In genomic region chr11:104858882-104859735, GRCh38 we compare ENCODE assay signal across 12 cellular contexts. TPM values are rescaled to one million over a fixed set of nuclear protein-coding genes. Genes with fewer than 3 reads are reported as not detected.
A peak's percentile ranks its signal among the peaks of the same experiment; 100 is the strongest.
DNase-seq lines count a peak whose midpoint lies in the region; ATAC-seq, FAIRE-seq and TF ChIP-seq lines count a peak whose summit lies in the region.
"Had no signal": no experiment of that assay in that cellular context is flagged by ENCODE, and none has a peak within 500 bp of the region (broad histone marks: within the 10 kb centered on the region; RNA-seq: fewer than 3 reads in every experiment).

No MANE protein-coding gene starts in this region.

- H4K20me1 ChIP-seq in osteoblast (ENCODE audit: insufficient read depth, low read length) = no peaks in the 10 kb centered on the region

- no peaks in the 10 kb centered on the region for H3K36me3 ChIP-seq in osteoblast (ENCODE audit: insufficient read depth, low read length)
- H3K36me3 ChIP-seq: HAP-1, MG63 had no signal

- peaks cover 20 to 23% of the 10 kb centered on the region in 2 donors for H3K4me1 Mint-ChIP-seq in immature natural killer cell

- H3K4me1 ChIP-seq in osteoblast (ENCODE audit: insufficient read depth, low read length) = no peaks in the 10 kb centered on the region
- H3K4me1 ChIP-seq: HAP-1 had no signal

- H3K9me3 ChIP-seq in osteoblast (ENCODE audit: low read depth, low read length) = no peaks in the 10 kb centered on the region
- H3K9me3 ChIP-seq: HAP-1, MG63 had no signal

- H3K27me3 Mint-ChIP-seq in immature natural killer cell (ENCODE audit: low read depth in 3 of 3) = peaks cover 0 to 3% (median 0%) of the 10 kb centered on the region in 3 donors

- H3K79me2 ChIP-seq in osteoblast (ENCODE audit: insufficient read depth, low read length) = no peaks in the 10 kb centered on the region

- H3K4me3 ChIP-seq in osteoblast (ENCODE audit: insufficient read depth, low read length) = no peak overlapping the region
- H3K4me3 ChIP-seq: HAP-1, MG63 had no signal

- TF ChIP-seq CTCF in osteoblast (IDR thresholded peaks at IDR 0.05; ENCODE audit: extremely low read depth, low read depth, low read length) = no peak

- no peaks in the 10 kb centered on the region for H3K27me3 ChIP-seq in osteoblast (ENCODE audit: insufficient read depth, low read length)
- H3K27me3 ChIP-seq: MG63 had no signal

- intact Hi-C loops in cardiac septum (cut with DNase I) = no loop called here

- peak overlapping the region; percentile 21 to 72 (median 31) for H3K4me3 Mint-ChIP-seq in immature natural killer cell

- no peaks in the 10 kb centered on the region for H3K36me3 Mint-ChIP-seq in immature natural killer cell

- peak; percentile 86 for ATAC-seq in GM21717 (IDR thresholded peaks at IDR 0.05; ENCODE audit: unreplicated experiment)
- ATAC-seq: SK-N-SH treated with all-trans-retinoic acid at 6 μM for 48 hours had no signal

- TF ChIP-seq POLR2A in GM12891 (IDR thresholded peaks at IDR 0.05; ENCODE audit: low read depth, low read length) = no peak

- H3K27ac Mint-ChIP-seq in immature natural killer cell = peak overlapping the region; percentile 62 to 87 (median 84)

- no peak overlapping the region for H3K4me2 ChIP-seq in osteoblast (ENCODE audit: insufficient read depth, low read length)

- H3K9me3 Mint-ChIP-seq in immature natural killer cell = no peaks in the 10 kb centered on the region

- FAIRE-seq in GM12891 (lab: Jason Lieb, UNC) = peak; percentile 83
- FAIRE-seq in frontal cortex (lab: Jason Lieb, UNC) = no peak

- H3K27ac ChIP-seq in osteoblast (ENCODE audit: low read depth, low read length) = no peak overlapping the region

- peak; percentile 1 for DNase-seq in GM12891 (ENCODE audit: insufficient read length, low spot score)
- DNase-seq in NCI-H2227 (lab: John Stamatoyannopoulos, UW; ENCODE audit: unreplicated experiment) = peak; percentile 34
- peak in 2 of 3 donors; percentile 5 to 21 for DNase-seq in immature natural killer cell
- DNase-seq in putamen (ENCODE audit: low spot score) = no peak
- no peak for DNase-seq in frontal cortex (ENCODE audit: low spot score in 2 of 2)
- DNase-seq in cardiac septum (ENCODE audit: low spot score) = no peak
- no peak for DNase-seq in osteoblast (ENCODE audit: insufficient read length, low spot score, missing footprints)
- DNase-seq: DMS153, MG63 had no signal

- no peak overlapping the region for H2AFZ ChIP-seq in osteoblast (ENCODE audit: low read length)

TF ChIP-seq in GM12891, 5 proteins besides CTCF, POLR2A, EP300 and RAD21:
- TF ChIP-seq TAF1 (IDR thresholded peaks at IDR 0.05; ENCODE audit: low read depth, low read length) = no peak
- no peak for TF ChIP-seq POLR2AphosphoS5 (IDR thresholded peaks at IDR 0.05; ENCODE audit: low read depth, low read length)
- TF ChIP-seq PAX5 (IDR thresholded peaks at IDR 0.05; ENCODE audit: insufficient read depth, low read length, severe bottlenecking) = no peak
- no peak for TF ChIP-seq SPI1 (IDR thresholded peaks at IDR 0.05; ENCODE audit: low read depth, low read length)
- TF ChIP-seq POU2F2 (IDR thresholded peaks at IDR 0.05; ENCODE audit: low read depth, low read length) = no peak

RNA-seq across cellular contexts. Expression of gene CASP12, which starts 39.2 kb away (rescaled TPM):
- polyA plus RNA-seq in GM12891 (2012; ENCODE audit: low read depth, missing spikeins) = 0.06 TPM
- not detected for polyA plus RNA-seq in immature natural killer cell
- 0.82 TPM for total RNA-seq in frontal cortex
- total RNA-seq in cardiac septum = 0.35 TPM
- not detected in 2 replicates for total RNA-seq in osteoblast

Comparison
In these comparisons a context has a peak if more than half of its experiments do, and no peak if none do; other contexts are left out.
1. DNase-seq: peak in GM12891 (single experiment), NCI-H2227 (single experiment) and immature natural killer cell (2 of 3); none in putamen (single experiment), frontal cortex (0 of 2), cardiac septum (single experiment) and osteoblast (single experiment).